Comparison of ENCODE assay signal across 23 cellular contexts in the genomic region with DNA sequence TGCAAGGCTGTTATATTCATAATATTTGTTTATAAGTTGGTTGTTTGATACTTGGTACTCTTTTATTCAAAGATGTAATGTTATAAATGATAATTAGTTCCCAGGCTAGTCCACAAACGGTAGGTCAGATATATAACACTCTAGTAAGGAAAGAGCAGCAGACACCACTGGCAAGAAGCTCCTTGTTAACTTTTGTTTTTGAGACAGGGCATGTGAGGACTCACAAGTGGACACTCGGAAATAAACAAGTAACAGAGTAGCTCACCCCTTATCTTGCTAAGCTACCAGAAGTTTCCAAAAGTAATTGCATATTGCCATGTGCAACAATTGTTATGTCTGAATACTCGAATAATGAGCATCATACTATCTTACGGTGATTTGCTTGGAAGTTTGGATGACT. TPM values are rescaled to one million over a fixed set of nuclear protein-coding genes. Genes with fewer than 3 reads are reported as not detected.
A peak's percentile ranks its signal among the peaks of the same experiment; 100 is the strongest.
DNase-seq lines count a peak whose midpoint lies in the region; ATAC-seq and TF ChIP-seq lines count a peak whose summit lies in the region.
"Had no signal": no experiment of that assay in that cellular context is flagged by ENCODE, and none has a peak within 500 bp of the region (broad histone marks: within the 10 kb centered on the region; RNA-seq: fewer than 3 reads in every experiment).

No MANE protein-coding gene starts in this region.

- H3K4me3 ChIP-seq in heart left ventricle (no peak overlapping the region), right atrium auricular region (no peak overlapping the region), smooth muscle cell (no peak overlapping the region), transverse colon (no peak overlapping the region)
- H3K4me3 ChIP-seq: BLaER1, GM12878 had no signal

- no peak overlapping the region for H2AFZ ChIP-seq in smooth muscle cell (ENCODE audit: low read depth)

- TF ChIP-seq CTCF in heart left ventricle (IDR thresholded peaks at IDR 0.05) (no peak), right atrium auricular region (IDR thresholded peaks at IDR 0.05) (no peak), smooth muscle cell (IDR thresholded peaks at IDR 0.05; ENCODE audit: borderline replicate concordance, insufficient read depth, poor library complexity, severe bottlenecking) (no peak), transverse colon (IDR thresholded peaks at IDR 0.05) (no peak)

- peak overlapping the region in 3 of 12 donors; percentile 27 to 41 (median 29) for H3K27ac ChIP-seq in heart left ventricle
- no peak overlapping the region for H3K27ac ChIP-seq in right atrium auricular region
- H3K27ac ChIP-seq in smooth muscle cell (ENCODE audit: low read depth): no peak overlapping the region
- H3K27ac ChIP-seq in transverse colon: no peak overlapping the region
- H3K27ac ChIP-seq: BLaER1 had no signal

- in situ Hi-C loops in transverse colon (cut with MboI; ENCODE audit: low pct_ligation_motif_present in 1 of 4, low pct_unique_long_range_greater_than_20kb in 1 of 4, low sequenced_read_pairs in 3 of 4): no loop called here

- peak overlapping the region; percentile 63 for H3K4me2 ChIP-seq in smooth muscle cell
- H3K4me2 ChIP-seq: BLaER1 had no signal

- WGBS in heart left ventricle, 4 donors: 36 to 52% (median 46%) methylated on average over 4 of the region's 4 CpGs
- 36% methylated on average over 4 of the region's 4 CpGs for WGBS in smooth muscle cell (ENCODE audit: low lambda C conversion rate)
- WGBS in transverse colon (ENCODE audit: low coverage in 1 of 2), 2 donors: 44 to 77% methylated on average over 3 to 4 of the region's 4 CpGs

- H3K9me3 ChIP-seq in heart left ventricle (no peaks in the 10 kb centered on the region), right atrium auricular region (no peaks in the 10 kb centered on the region), smooth muscle cell (replicated peaks; ENCODE audit: low read depth) (no peaks in the 10 kb centered on the region), transverse colon (no peaks in the 10 kb centered on the region)
- H3K9me3 ChIP-seq: BE2C, BLaER1 had no signal

- H3K4me1 ChIP-seq in heart left ventricle: peaks cover 0 to 15% (median 0%) of the 10 kb centered on the region in 12 donors
- no peaks in the 10 kb centered on the region for H3K4me1 ChIP-seq in right atrium auricular region
- peaks cover 10% of the 10 kb centered on the region for H3K4me1 ChIP-seq in smooth muscle cell (ENCODE audit: low read depth)
- H3K4me1 ChIP-seq in transverse colon: no peaks in the 10 kb centered on the region
- H3K4me1 ChIP-seq: BE2C, BLaER1 had no signal

- no peak for TF ChIP-seq EP300 in transverse colon (IDR thresholded peaks at IDR 0.05; ENCODE audit: low read depth)

- TF ChIP-seq POLR2A in heart left ventricle (IDR thresholded peaks at IDR 0.05) (no peak), transverse colon (IDR thresholded peaks at IDR 0.05) (no peak)

- no peaks in the 10 kb centered on the region for H4K20me1 ChIP-seq in smooth muscle cell (ENCODE audit: low read depth)
- H4K20me1 ChIP-seq: BLaER1 had no signal

- no peaks in the 10 kb centered on the region for H3K27me3 ChIP-seq in heart left ventricle
- H3K27me3 ChIP-seq in right atrium auricular region: no peaks in the 10 kb centered on the region
- H3K27me3 ChIP-seq in smooth muscle cell (ENCODE audit: low read depth): no peaks in the 10 kb centered on the region
- no peaks in the 10 kb centered on the region for H3K27me3 ChIP-seq in transverse colon
- H3K27me3 ChIP-seq: BE2C, BLaER1 had no signal

- ATAC-seq in heart left ventricle (peak; percentile 33 to 62 (median 43)), left ventricle myocardium superior (peak; percentile 35)
- ATAC-seq: GM12878 had no signal

- H3K9ac ChIP-seq in smooth muscle cell (ENCODE audit: low read depth): no peak overlapping the region
- H3K9ac ChIP-seq: BLaER1 had no signal

- intact Hi-C loops in heart left ventricle (cut with DNase I) (no loop called here), cardiac septum (cut with DNase I) (loop anchor here (10.0 kb wide), 1 partner anchor 121 kb away; no protein-coding TSS in a partner anchor), left ventricle myocardium superior (cut with micrococcal nuclease) (loop anchor here (10.0 kb wide), 1 partner anchor 101 kb away; the partner anchor contains the start of gene PKP2), transverse colon (cut with DNase I; ENCODE audit: low total_unique reads) (no loop called here)

- no peaks in the 10 kb centered on the region for H3K79me2 ChIP-seq in smooth muscle cell (ENCODE audit: low read depth)

- H3F3A ChIP-seq in smooth muscle cell (ENCODE audit: low read depth): peaks cover 22% of the 10 kb centered on the region

- peaks cover 0 to 59% (median 6%) of the 10 kb centered on the region in 9 donors for H3K36me3 ChIP-seq in heart left ventricle
- peaks cover 41% of the 10 kb centered on the region for H3K36me3 ChIP-seq in right atrium auricular region
- no peaks in the 10 kb centered on the region for H3K36me3 ChIP-seq in smooth muscle cell (ENCODE audit: low read depth)
- peaks cover 0 to 9% (median 0%) of the 10 kb centered on the region in 4 donors for H3K36me3 ChIP-seq in transverse colon
- H3K36me3 ChIP-seq: BE2C, BLaER1 had no signal

- no peak for DNase-seq in heart left ventricle
- DNase-seq in cardiac septum (ENCODE audit: low spot score): no peak
- no peak for DNase-seq in left ventricle myocardium superior
- no peak for DNase-seq in right atrium auricular region (ENCODE audit: low spot score)
- no peak for DNase-seq in smooth muscle cell (lab: John Stamatoyannopoulos, UW; ENCODE audit: unreplicated experiment)
- DNase-seq in transverse colon: no peak
- DNase-seq: 8988T; ACHN; BE2C; C1 segment of cervical spinal cord; CD4-positive, alpha-beta memory T cell; CD4-positive, CD25-positive, alpha-beta regulatory T cell; CD8-positive, alpha-beta memory T cell; COR-L47; DMS 273 treated with DMSO at 0.1 percent for 48 hours; DMS153; DMS53; DMS79; DND-41; EL; GDM1 had no signal

RNA-seq across cellular contexts. Expression of gene YARS2, which starts 38.6 kb away (rescaled TPM):
- total RNA-seq in heart left ventricle (10 to 100 TPM in 7 of 9 donors, 1 to 10 TPM in 2; 7.7 to 19.4 (median 14.2) TPM), cardiac septum (11.6 TPM), left ventricle myocardium superior (11.8 TPM), right atrium auricular region (10 to 100 TPM in 1 of 2 donors, 1 to 10 TPM in 1; 8.3 to 10.7 TPM), smooth muscle cell (22.5 and 32.6 TPM in 2 replicates), transverse colon (10 to 100 TPM in 2 of 4 donors, 1 to 10 TPM in 2; 1.5 to 19.9 (median 10.5) TPM)
- polyA plus RNA-seq in heart left ventricle (10 to 100 TPM; 11.0 to 20.6 TPM), smooth muscle cell (25.4 and 25.9 TPM in 2 replicates)

Comparison
In these comparisons a context has a peak if more than half of its experiments do, and no peak if none do; other contexts are left out.
1. intact Hi-C loops: an anchor here in cardiac septum (10.0 kb wide) and left ventricle myocardium superior (10.0 kb wide); none called in heart left ventricle and transverse colon.